In the genomic region with DNA sequence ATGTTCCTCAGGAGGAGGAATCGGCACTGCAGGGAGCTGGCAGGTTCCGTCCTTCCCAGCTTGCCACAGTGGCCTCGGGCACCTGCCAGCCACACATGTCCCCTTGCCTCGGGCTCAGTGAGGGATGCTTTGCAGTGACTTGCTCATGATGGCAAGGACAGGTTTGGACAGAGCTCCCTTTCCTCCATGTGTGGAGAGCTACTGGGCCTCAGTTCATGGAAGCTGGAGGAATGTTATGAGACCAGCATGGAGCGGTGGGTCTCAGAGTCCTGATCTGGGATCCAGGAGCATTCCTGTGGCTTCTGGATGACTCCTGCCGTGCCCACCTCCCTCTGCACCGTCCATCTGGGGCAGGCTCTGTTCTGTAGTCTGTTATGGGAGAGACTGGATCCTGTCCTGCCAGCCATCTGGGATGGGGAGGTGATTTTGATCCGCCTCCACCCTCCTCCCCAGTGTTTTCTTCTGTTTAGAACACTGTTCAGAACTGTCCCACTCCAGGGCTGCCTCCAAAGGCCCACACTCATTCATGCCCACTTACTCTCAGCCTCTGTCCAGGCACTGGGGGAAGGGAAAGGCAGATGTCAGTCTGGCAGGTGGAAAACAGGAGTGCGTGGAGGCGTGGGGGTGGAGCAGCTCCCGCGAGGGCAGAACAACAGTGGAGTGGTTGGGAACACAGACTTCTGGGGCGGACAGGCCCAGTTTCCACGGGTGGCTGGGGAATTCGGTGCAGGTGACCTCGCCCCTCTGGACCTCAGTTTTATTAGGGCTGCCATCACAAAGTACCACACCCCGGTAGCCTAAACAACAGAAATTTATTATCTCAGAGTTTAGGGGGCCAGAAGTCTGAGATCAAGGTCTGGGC, we compare ENCODE assay signal across 10 cellular contexts. TPM values are rescaled to one million over a fixed set of nuclear protein-coding genes. Genes with fewer than 3 reads are reported as not detected.
DNase-seq lines count a peak whose midpoint lies in the region; ATAC-seq and TF ChIP-seq lines count a peak whose summit lies in the region.
"Had no signal": no experiment of that assay in that cellular context is flagged by ENCODE, and none has a peak within 500 bp of the region (broad histone marks: within the 10 kb centered on the region; RNA-seq: fewer than 3 reads in every experiment).

No MANE protein-coding gene starts in this region.

- DNase-seq in NCI-H2171 treated with DMSO at 0.1 percent for 48 hours (lab: John Stamatoyannopoulos, UW) (peak; percentile 45), NCI-H2171 (lab: John Stamatoyannopoulos, UW) (no peak), RWPE2 (ENCODE audit: low spot score) (no peak), fibroblast of villous mesenchyme (ENCODE audit: low read depth) (peak; percentile 38), NCI-H1105 treated with DMSO at 0.1 percent for 48 hours (lab: John Stamatoyannopoulos, UW) (no peak), nucleus accumbens (lab: John Stamatoyannopoulos, UW) (no peak)
- DNase-seq: GOT3, heart right ventricle had no signal

- peak overlapping the region; percentile 26 for H3K9ac ChIP-seq in skeletal muscle satellite cell (ENCODE audit: low read depth, low read length)

- peaks cover 25% of the 10 kb centered on the region for H3K4me1 ChIP-seq in RWPE2 (ENCODE audit: insufficient read depth, poor library complexity, severe bottlenecking)
- H3K4me1 ChIP-seq in skeletal muscle satellite cell (ENCODE audit: control insufficient read depth, insufficient read depth, low read length) = peaks cover 35% of the 10 kb centered on the region

- H3K4me3 ChIP-seq in RWPE2 (ENCODE audit: severe bottlenecking) (no peak overlapping the region), fibroblast of villous mesenchyme (ENCODE audit: low read depth, low read length) (no peak overlapping the region), skeletal muscle satellite cell (ENCODE audit: low read length) (no peak overlapping the region)
- H3K4me3 ChIP-seq: heart right ventricle had no signal

- TF ChIP-seq CTCF in RWPE2 (IDR thresholded peaks at IDR 0.05; ENCODE audit: poor library complexity, severe bottlenecking) (no peak), fibroblast of villous mesenchyme (IDR thresholded peaks at IDR 0.05; ENCODE audit: insufficient read depth, low read depth, low read length) (no peak)

- H3K27ac ChIP-seq in RWPE2 (ENCODE audit: poor library complexity, severe bottlenecking) = peak overlapping the region; percentile 56
- H3K27ac ChIP-seq: heart right ventricle had no signal

- H3K36me3 ChIP-seq in RWPE2 (ENCODE audit: low read depth) = peaks cover 24% of the 10 kb centered on the region
- H3K36me3 ChIP-seq in skeletal muscle satellite cell (ENCODE audit: insufficient read depth, low read length) = no peaks in the 10 kb centered on the region

- H3K9me3 ChIP-seq in RWPE2 (ENCODE audit: severe bottlenecking) = peaks cover 3% of the 10 kb centered on the region
- H3K9me3 ChIP-seq in skeletal muscle satellite cell (replicated peaks; ENCODE audit: low read length) = peaks cover 1% of the 10 kb centered on the region

- H3K27me3 ChIP-seq in RWPE2 (ENCODE audit: insufficient read depth, poor library complexity, severe bottlenecking) (no peaks in the 10 kb centered on the region), skeletal muscle satellite cell (ENCODE audit: control insufficient read depth, insufficient read depth, low read length) (no peaks in the 10 kb centered on the region)
- H3K27me3 ChIP-seq: heart right ventricle had no signal

- ATAC-seq in RWPE2 (ENCODE audit: low read depth) (peak; percentile 82), HG03460 (IDR thresholded peaks at IDR 0.05; ENCODE audit: unreplicated experiment) (no peak)
- ATAC-seq: heart right ventricle had no signal

- peak overlapping the region; percentile 9 for H3K4me2 ChIP-seq in skeletal muscle satellite cell (ENCODE audit: low read length)

RNA-seq across cellular contexts. Expression of gene SIPA1L3, which starts 59.4 kb away (rescaled TPM):
- total RNA-seq in fibroblast of villous mesenchyme = 19.0 and 20.3 TPM in 2 replicates
- 29.9 and 31.7 TPM in 2 replicates for total RNA-seq in skeletal muscle satellite cell (2012; rRNA removed)

Comparison
In these comparisons a context has a peak if more than half of its experiments do, and no peak if none do; other contexts are left out.
1. DNase-seq: peak in NCI-H2171 treated with DMSO at 0.1 percent for 48 hours (single experiment) and fibroblast of villous mesenchyme (single experiment); none in NCI-H2171 (single experiment), RWPE2 (single experiment), NCI-H1105 treated with DMSO at 0.1 percent for 48 hours (single experiment) and nucleus accumbens (0 of 56).